Comparison of ENCODE assay signal across 13 cellular contexts in the genomic region with DNA sequence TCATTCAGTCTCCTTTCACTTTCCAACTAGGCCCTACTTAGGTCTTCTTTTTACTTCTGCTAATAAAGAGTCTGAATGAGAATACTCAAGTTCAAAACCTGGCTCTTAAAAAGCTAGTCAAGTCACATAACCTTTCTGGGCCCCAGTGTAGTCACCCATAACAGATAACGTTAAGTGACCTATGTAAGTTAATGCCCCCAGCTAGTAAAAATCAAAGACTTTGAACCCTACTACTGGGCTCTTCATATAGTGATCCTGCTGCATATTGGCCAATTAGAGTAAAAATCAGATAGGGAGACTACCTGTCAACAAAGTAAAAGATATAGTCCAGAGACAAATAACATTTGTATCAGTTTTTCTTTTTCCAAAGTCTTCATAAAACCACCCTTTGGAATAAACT. TPM values are rescaled to one million over a fixed set of nuclear protein-coding genes. Genes with fewer than 3 reads are reported as not detected.
DNase-seq lines count a peak whose midpoint lies in the region; ATAC-seq lines count a peak whose summit lies in the region.
"Had no signal": no experiment of that assay in that cellular context is flagged by ENCODE, and none has a peak within 500 bp of the region (broad histone marks: within the 10 kb centered on the region; RNA-seq: fewer than 3 reads in every experiment).

No MANE protein-coding gene starts in this region.

- H3K56ac ChIP-seq in mesendoderm (ENCODE audit: low read length): no peak overlapping the region

- no peak overlapping the region for H3K4me3 Mint-ChIP-seq in stimulated activated naive CD8-positive, alpha-beta T cell treated with anti-CD3 and anti-CD28 coated beads, Interleukin-15, Interleukin-2, amounts not matched to agents 100 ng/mL and 50 ng/mL, for 24 hours
- H3K4me3 Mint-ChIP-seq in stimulated activated naive CD8-positive, alpha-beta T cell treated with anti-CD3 and anti-CD28 coated beads, Interleukin-15, amount 100 ng/mL, for 72 hours: no peak overlapping the region
- no peak overlapping the region for H3K4me3 Mint-ChIP-seq in IgD-negative memory B cell
- H3K4me3 Mint-ChIP-seq: B cell, HFFc6 had no signal

- intact Hi-C loops in left colon (cut with DNase I, micrococcal nuclease): no loop called here

- peaks cover 47% of the 10 kb centered on the region for H3K36me3 Mint-ChIP-seq in stimulated activated naive CD8-positive, alpha-beta T cell treated with anti-CD3 and anti-CD28 coated beads, Interleukin-15, Interleukin-2, amounts not matched to agents 100 ng/mL and 50 ng/mL, for 24 hours (ENCODE audit: low read depth)
- peaks cover 7% of the 10 kb centered on the region for H3K36me3 Mint-ChIP-seq in IgD-negative memory B cell

- peak overlapping the region; percentile 53 for H3K27ac Mint-ChIP-seq in stimulated activated naive CD8-positive, alpha-beta T cell treated with anti-CD3 and anti-CD28 coated beads, Interleukin-15, Interleukin-2, amounts not matched to agents 100 ng/mL and 50 ng/mL, for 24 hours
- no peak overlapping the region for H3K27ac Mint-ChIP-seq in stimulated activated naive CD8-positive, alpha-beta T cell treated with anti-CD3 and anti-CD28 coated beads, Interleukin-15, amount 100 ng/mL, for 72 hours
- H3K27ac Mint-ChIP-seq in IgD-negative memory B cell: peak overlapping the region in 2 of 3 donors; percentile 6 to 17
- H3K27ac Mint-ChIP-seq: B cell, HFFc6 had no signal

- no peak for ATAC-seq in stimulated activated naive CD8-positive, alpha-beta T cell treated with anti-CD3 and anti-CD28 coated beads, Interleukin-15, amount 100 ng/mL, for 72 hours
- peak; percentile 54 for ATAC-seq in left colon
- ATAC-seq in HG02759 (IDR thresholded peaks at IDR 0.05; ENCODE audit: unreplicated experiment): no peak
- ATAC-seq in HG02610 (IDR thresholded peaks at IDR 0.05; ENCODE audit: unreplicated experiment): no peak
- ATAC-seq: GM12878 had no signal

- no peak overlapping the region for H4K5ac ChIP-seq in mesendoderm (ENCODE audit: low read length)

- no peak overlapping the region for H3K4me2 ChIP-seq in mesendoderm (ENCODE audit: low read length)

- DNase-seq in stimulated activated naive CD8-positive, alpha-beta T cell treated with anti-CD3 and anti-CD28 coated beads, Interleukin-15, amount 100 ng/mL, for 72 hours: no peak
- no peak for DNase-seq in left colon
- no peak for DNase-seq in mesendoderm
- DNase-seq: DMS79, HCEC 1CT, HFFc6 had no signal

- H3K79me2 ChIP-seq in mesendoderm (ENCODE audit: control insufficient read depth, insufficient read depth, low read length): no peaks in the 10 kb centered on the region

- no peak overlapping the region for H4K8ac ChIP-seq in mesendoderm (ENCODE audit: low read depth, low read length)

- no CpG with 5 or more reads among the region's 1 CpG for WGBS in mesendoderm (ENCODE audit: extremely low coverage, insufficient coverage, low lambda C conversion rate)

- H3K27ac ChIP-seq in mesendoderm (ENCODE audit: low read depth, low read length): no peak overlapping the region
- H3K27ac ChIP-seq: C4-2B had no signal

- H3K23ac ChIP-seq in mesendoderm (ENCODE audit: low read length): no peak overlapping the region

- H3K4me3 ChIP-seq in mesendoderm (ENCODE audit: low read length): no peak overlapping the region
- H3K4me3 ChIP-seq: GM12878 had no signal

- no peak overlapping the region for H3K4ac ChIP-seq in mesendoderm (ENCODE audit: low read depth, low read length)

- no peaks in the 10 kb centered on the region for H3K27me3 ChIP-seq in mesendoderm (ENCODE audit: insufficient read depth, low read length, poor library complexity)

- H3K27me3 Mint-ChIP-seq in stimulated activated naive CD8-positive, alpha-beta T cell treated with anti-CD3 and anti-CD28 coated beads, Interleukin-15, Interleukin-2, amounts not matched to agents 100 ng/mL and 50 ng/mL, for 24 hours: no peaks in the 10 kb centered on the region
- no peaks in the 10 kb centered on the region for H3K27me3 Mint-ChIP-seq in stimulated activated naive CD8-positive, alpha-beta T cell treated with anti-CD3 and anti-CD28 coated beads, Interleukin-15, amount 100 ng/mL, for 72 hours
- H3K27me3 Mint-ChIP-seq in IgD-negative memory B cell: no peaks in the 10 kb centered on the region
- H3K27me3 Mint-ChIP-seq: B cell had no signal

- no peak overlapping the region for H2BK120ac ChIP-seq in mesendoderm (ENCODE audit: low read depth, low read length)

- no peaks in the 10 kb centered on the region for H3K79me1 ChIP-seq in mesendoderm (ENCODE audit: low read length)

- peaks cover 2% of the 10 kb centered on the region for H3K36me3 ChIP-seq in mesendoderm (ENCODE audit: control insufficient read depth, insufficient read depth, low read length)

- no peaks in the 10 kb centered on the region for H3K9me3 Mint-ChIP-seq in stimulated activated naive CD8-positive, alpha-beta T cell treated with anti-CD3 and anti-CD28 coated beads, Interleukin-15, Interleukin-2, amounts not matched to agents 100 ng/mL and 50 ng/mL, for 24 hours
- H3K9me3 Mint-ChIP-seq in stimulated activated naive CD8-positive, alpha-beta T cell treated with anti-CD3 and anti-CD28 coated beads, Interleukin-15, amount 100 ng/mL, for 72 hours: no peaks in the 10 kb centered on the region
- H3K9me3 Mint-ChIP-seq in IgD-negative memory B cell: peaks cover 0 to 6% (median 0%) of the 10 kb centered on the region in 3 donors
- H3K9me3 Mint-ChIP-seq: HFFc6 had no signal

- H3K4me1 ChIP-seq in mesendoderm (ENCODE audit: control insufficient read depth, low read depth, low read length): no peaks in the 10 kb centered on the region

- H3K9ac ChIP-seq in mesendoderm (ENCODE audit: low read length): no peak overlapping the region

- no peak overlapping the region for H2BK15ac ChIP-seq in mesendoderm (replicated peaks; ENCODE audit: low read depth)

- no peak overlapping the region for H3K18ac ChIP-seq in mesendoderm (ENCODE audit: low read length)

- H2AK5ac ChIP-seq in mesendoderm (ENCODE audit: low read length): no peak overlapping the region

- peaks cover 4% of the 10 kb centered on the region for H3K4me1 Mint-ChIP-seq in stimulated activated naive CD8-positive, alpha-beta T cell treated with anti-CD3 and anti-CD28 coated beads, Interleukin-15, Interleukin-2, amounts not matched to agents 100 ng/mL and 50 ng/mL, for 24 hours (ENCODE audit: low read depth)
- H3K4me1 Mint-ChIP-seq in stimulated activated naive CD8-positive, alpha-beta T cell treated with anti-CD3 and anti-CD28 coated beads, Interleukin-15, amount 100 ng/mL, for 72 hours: peaks cover 5% of the 10 kb centered on the region
- peaks cover 0 to 8% (median 7%) of the 10 kb centered on the region in 3 donors for H3K4me1 Mint-ChIP-seq in IgD-negative memory B cell

- no peak overlapping the region for H2BK5ac ChIP-seq in mesendoderm (ENCODE audit: low read length)

RNA-seq across cellular contexts. Expression of a gene that starts 17.7 kb away (rescaled TPM):
- polyA plus RNA-seq in IgD-negative memory B cell: 70.7 TPM
- total RNA-seq in left colon: 10 to 100 TPM; 39.3 to 40.9 TPM
- 71.4 TPM for polyA plus RNA-seq in mesendoderm (2013, experiment 1 of 2)
- polyA plus RNA-seq in mesendoderm (2013, experiment 2 of 2): 66.9 TPM

Comparison
In these comparisons a context has a peak if more than half of its experiments do, and no peak if none do; other contexts are left out.
1. H3K27ac Mint-ChIP-seq: peak in stimulated activated naive CD8-positive, alpha-beta T cell treated with anti-CD3 and anti-CD28 coated beads, Interleukin-15, Interleukin-2, amounts not matched to agents 100 ng/mL and 50 ng/mL, for 24 hours (single experiment) and IgD-negative memory B cell (2 of 3); none in stimulated activated naive CD8-positive, alpha-beta T cell treated with anti-CD3 and anti-CD28 coated beads, Interleukin-15, amount 100 ng/mL, for 72 hours (0 of 2).